9 cellular contexts compared by ENCODE assay signal in genomic region chr3:143585720-143586456, GRCh38.
A peak's percentile ranks its signal among the peaks of the same experiment; 100 is the strongest.
DNase-seq lines count a peak whose midpoint lies in the region; ATAC-seq lines count a peak whose summit lies in the region.
"Had no signal": no experiment of that assay in that cellular context is flagged by ENCODE, and none has a peak within 500 bp of the region (broad histone marks: within the 10 kb centered on the region; RNA-seq: fewer than 3 reads in every experiment).

No MANE protein-coding gene starts in this region.

- no peak overlapping the region for H3K27ac Mint-ChIP-seq in activated T-cell treated with anti-CD3 and anti-CD28 coated beads, Interleukin-2, amount 50 U/mL, for 24 hours
- peak overlapping the region; percentile 75 for H3K27ac Mint-ChIP-seq in activated T-helper 17 cell treated with anti-CD3 and anti-CD28 coated beads, Interleukin-2, amount 50 U/mL, for 72 hours
- peak overlapping the region; percentile 81 for H3K27ac Mint-ChIP-seq in stimulated activated naive B cell treated with anti-CD40 and anti-IgM and Interleukin-4, amounts not matched to agents 10 μg/mL and 1 μg/mL and 100 μg/mL, for 72 hours

- ATAC-seq in HG02852 (IDR thresholded peaks at IDR 0.05; ENCODE audit: unreplicated experiment) (peak; percentile 58), HG03159 (IDR thresholded peaks at IDR 0.05; ENCODE audit: unreplicated experiment) (no peak), HG02970 (IDR thresholded peaks at IDR 0.05; ENCODE audit: low FRiP score, unreplicated experiment) (no peak)
- ATAC-seq in activated T-helper 17 cell treated with anti-CD3 and anti-CD28 coated beads, Interleukin-2, amount 50 U/mL, for 72 hours (replicated peaks): peak; percentile 87
- ATAC-seq in stimulated activated naive B cell treated with anti-CD40 and anti-IgM and Interleukin-4, amounts not matched to agents 10 μg/mL and 1 μg/mL and 100 μg/mL, for 72 hours (replicated peaks): peak; percentile 72 to 75
- ATAC-seq: HCT116 had no signal

- no peak overlapping the region for H3K4me3 Mint-ChIP-seq in activated T-cell treated with anti-CD3 and anti-CD28 coated beads, Interleukin-2, amount 50 U/mL, for 24 hours
- H3K4me3 Mint-ChIP-seq in activated T-helper 17 cell treated with anti-CD3 and anti-CD28 coated beads, Interleukin-2, amount 50 U/mL, for 72 hours: no peak overlapping the region
- peak overlapping the region; percentile 49 to 62 for H3K4me3 Mint-ChIP-seq in stimulated activated naive B cell treated with anti-CD40 and anti-IgM and Interleukin-4, amounts not matched to agents 10 μg/mL and 1 μg/mL and 100 μg/mL, for 72 hours

- peak; percentile 23 to 24 for DNase-seq in activated T-cell treated with anti-CD3 and anti-CD28 coated beads, Interleukin-2, amount 50 U/mL, for 48 hours
- DNase-seq in activated T-cell treated with anti-CD3 and anti-CD28 coated beads, Interleukin-2, amount 50 U/mL, for 24 hours: no peak
- DNase-seq in stimulated activated naive B cell treated with anti-CD40 and anti-IgM and Interleukin-4, amounts not matched to agents 10 μg/mL and 1 μg/mL and 100 μg/mL, for 72 hours: peak; percentile 16
- DNase-seq in NCI-H1930 (lab: John Stamatoyannopoulos, UW): no peak

- H3K4me1 Mint-ChIP-seq in activated T-cell treated with anti-CD3 and anti-CD28 coated beads, Interleukin-2, amount 50 U/mL, for 24 hours (ENCODE audit: low read depth): peaks cover 15% of the 10 kb centered on the region
- H3K4me1 Mint-ChIP-seq in activated T-helper 17 cell treated with anti-CD3 and anti-CD28 coated beads, Interleukin-2, amount 50 U/mL, for 72 hours: peaks cover 9% of the 10 kb centered on the region
- peaks cover 35 to 36% of the 10 kb centered on the region in 2 donors for H3K4me1 Mint-ChIP-seq in stimulated activated naive B cell treated with anti-CD40 and anti-IgM and Interleukin-4, amounts not matched to agents 10 μg/mL and 1 μg/mL and 100 μg/mL, for 72 hours

- H3K9me3 Mint-ChIP-seq in activated T-cell treated with anti-CD3 and anti-CD28 coated beads, Interleukin-2, amount 50 U/mL, for 24 hours: no peaks in the 10 kb centered on the region
- H3K9me3 Mint-ChIP-seq in activated T-helper 17 cell treated with anti-CD3 and anti-CD28 coated beads, Interleukin-2, amount 50 U/mL, for 72 hours: peaks cover 3% of the 10 kb centered on the region
- H3K9me3 Mint-ChIP-seq in stimulated activated naive B cell treated with anti-CD40 and anti-IgM and Interleukin-4, amounts not matched to agents 10 μg/mL and 1 μg/mL and 100 μg/mL, for 72 hours: peaks cover 0 to 2% of the 10 kb centered on the region in 2 donors

- H3K27me3 Mint-ChIP-seq in activated T-cell treated with anti-CD3 and anti-CD28 coated beads, Interleukin-2, amount 50 U/mL, for 24 hours: no peaks in the 10 kb centered on the region
- no peaks in the 10 kb centered on the region for H3K27me3 Mint-ChIP-seq in activated T-helper 17 cell treated with anti-CD3 and anti-CD28 coated beads, Interleukin-2, amount 50 U/mL, for 72 hours
- no peaks in the 10 kb centered on the region for H3K27me3 Mint-ChIP-seq in stimulated activated naive B cell treated with anti-CD40 and anti-IgM and Interleukin-4, amounts not matched to agents 10 μg/mL and 1 μg/mL and 100 μg/mL, for 72 hours

- peaks cover 4% of the 10 kb centered on the region for H3K36me3 Mint-ChIP-seq in activated T-cell treated with anti-CD3 and anti-CD28 coated beads, Interleukin-2, amount 50 U/mL, for 24 hours (ENCODE audit: low read depth)
- peaks cover 8% of the 10 kb centered on the region for H3K36me3 Mint-ChIP-seq in activated T-helper 17 cell treated with anti-CD3 and anti-CD28 coated beads, Interleukin-2, amount 50 U/mL, for 72 hours (ENCODE audit: low read depth)
- peaks cover 3 to 7% of the 10 kb centered on the region in 2 donors for H3K36me3 Mint-ChIP-seq in stimulated activated naive B cell treated with anti-CD40 and anti-IgM and Interleukin-4, amounts not matched to agents 10 μg/mL and 1 μg/mL and 100 μg/mL, for 72 hours

Comparison
In these comparisons a context has a peak if more than half of its experiments do, and no peak if none do; other contexts are left out.
1. DNase-seq: peak in activated T-cell treated with anti-CD3 and anti-CD28 coated beads, Interleukin-2, amount 50 U/mL, for 48 hours (2 of 2) and stimulated activated naive B cell treated with anti-CD40 and anti-IgM and Interleukin-4, amounts not matched to agents 10 μg/mL and 1 μg/mL and 100 μg/mL, for 72 hours (single experiment); none in activated T-cell treated with anti-CD3 and anti-CD28 coated beads, Interleukin-2, amount 50 U/mL, for 24 hours (single experiment) and NCI-H1930 (0 of 2).
2. H3K4me3 Mint-ChIP-seq: peak in stimulated activated naive B cell treated with anti-CD40 and anti-IgM and Interleukin-4, amounts not matched to agents 10 μg/mL and 1 μg/mL and 100 μg/mL, for 72 hours (2 of 2); none in activated T-cell treated with anti-CD3 and anti-CD28 coated beads, Interleukin-2, amount 50 U/mL, for 24 hours (single experiment) and activated T-helper 17 cell treated with anti-CD3 and anti-CD28 coated beads, Interleukin-2, amount 50 U/mL, for 72 hours (single experiment).
3. ATAC-seq: peak in HG02852 (single experiment), activated T-helper 17 cell treated with anti-CD3 and anti-CD28 coated beads, Interleukin-2, amount 50 U/mL, for 72 hours (single experiment) and stimulated activated naive B cell treated with anti-CD40 and anti-IgM and Interleukin-4, amounts not matched to agents 10 μg/mL and 1 μg/mL and 100 μg/mL, for 72 hours (2 of 2); none in HG03159 (single experiment) and HG02970 (single experiment).